31 cellular contexts compared by ENCODE assay signal in the genomic region with DNA sequence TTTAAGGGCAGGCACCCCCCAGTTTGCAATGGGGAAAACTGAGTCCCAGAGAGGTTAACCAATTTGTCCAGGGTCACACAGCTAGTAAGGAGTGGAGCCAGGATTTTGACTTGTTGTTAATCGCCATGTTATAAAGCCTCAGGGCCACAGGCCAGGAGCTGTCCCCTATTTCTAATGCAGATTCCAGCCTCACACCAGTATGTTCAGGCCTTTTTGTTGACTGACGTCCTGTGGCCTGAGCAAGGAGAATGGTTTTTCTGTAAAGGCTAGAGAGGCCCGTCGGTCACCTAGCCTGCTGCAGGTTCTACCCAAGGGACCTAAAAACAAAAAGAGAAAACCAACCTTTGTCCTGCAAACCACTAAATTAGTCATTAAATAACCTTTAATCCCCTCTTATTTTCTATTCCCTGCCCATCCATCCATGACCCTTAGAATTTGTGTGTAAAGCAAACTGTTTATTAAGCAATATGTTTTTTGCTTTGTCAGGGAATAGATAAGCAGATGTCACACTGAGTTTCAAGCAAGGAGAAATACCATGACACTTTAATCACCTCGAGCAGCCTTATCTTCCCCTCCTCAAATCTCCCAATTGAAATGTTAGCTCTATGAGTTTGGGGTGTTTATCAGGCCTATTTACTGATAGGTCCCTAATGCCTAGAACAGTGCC. TPM values are rescaled to one million over a fixed set of nuclear protein-coding genes. Genes with fewer than 3 reads are reported as not detected.
DNase-seq lines count a peak whose midpoint lies in the region; ATAC-seq, FAIRE-seq and TF ChIP-seq lines count a peak whose summit lies in the region.
"Had no signal": no experiment of that assay in that cellular context is flagged by ENCODE, and none has a peak within 500 bp of the region (broad histone marks: within the 10 kb centered on the region; RNA-seq: fewer than 3 reads in every experiment).

No MANE protein-coding gene starts in this region.

- H3K4me2 ChIP-seq in HepG2 (ENCODE audit: low read depth, low read length) = peak overlapping the region; percentile 52

- 9% methylated on average over 4 of the region's 5 CpGs for WGBS in HepG2 (ENCODE audit: low lambda C conversion rate)

- TF ChIP-seq POLR2A in HepG2 (IDR thresholded peaks at IDR 0.05; ENCODE audit: insufficient read depth in 1 of 2, low read depth in 2 of 2, low read length in 2 of 2) = no peak

- peak; percentile 63 for FAIRE-seq in HepG2 (lab: Jason Lieb, UNC)
- FAIRE-seq: A204.1, GM12891, TTC549 had no signal

- peak; percentile 32 for ATAC-seq in HepG2
- ATAC-seq in GM18861 (IDR thresholded peaks at IDR 0.05; ENCODE audit: unreplicated experiment) = no peak
- ATAC-seq in activated naive CD4-positive, alpha-beta T cell treated with anti-CD3 and anti-CD28 coated beads, Interleukin-2, amount 50 U/mL, for 72 hours = no peak
- ATAC-seq in HG03521 (IDR thresholded peaks at IDR 0.05; ENCODE audit: unreplicated experiment) = no peak
- ATAC-seq: activated naive CD8-positive, alpha-beta T cell treated with anti-CD3 and anti-CD28 coated beads, Interleukin-2, amount 50 U/mL, for 24 hours; left cardiac atrium; stimulated activated naive CD8-positive, alpha-beta T cell treated with anti-CD3 and anti-CD28 coated beads, Interleukin-15, amount 100 ng/mL, for 72 hours had no signal

- DNase-seq in right atrium auricular region (ENCODE audit: low spot score) (peak; percentile 32), cardiac septum (ENCODE audit: low spot score) (no peak), dorsolateral prefrontal cortex (no peak), HepG2 (ENCODE audit: low spot score) (peak; percentile 78), progenitor cell of endocrine pancreas (ENCODE audit: low spot score, unreplicated experiment) (no peak)
- DNase-seq in activated naive CD4-positive, alpha-beta T cell treated with anti-CD3 and anti-CD28 coated beads, Interleukin-2, amount 50 U/mL, for 72 hours (ENCODE audit: low spot score in 2 of 2) = no peak
- DNase-seq: activated CD4-positive, alpha-beta T cell treated with anti-CD3 and anti-CD28 coated beads for 4 hours; activated gamma-delta T cell treated with Interleukin-2 at 50 U/mL for 16 hours; activated naive CD8-positive, alpha-beta T cell treated with anti-CD3 and anti-CD28 coated beads, Interleukin-2, amount 50 U/mL, for 24 hours; activated T-cell treated with anti-CD3 and anti-CD28 coated beads, Interleukin-2, amount 50 U/mL, for 24 hours; AML-193; CD4-positive, alpha-beta T cell; effector CD8-positive, alpha-beta T cell; GM23248; left cardiac atrium; NCI-H1105 treated with DMSO at 0.1 percent for 48 hours; NCI-H2029; NCI-H526; psoas muscle; stimulated activated naive CD8-positive, alpha-beta T cell treated with anti-CD3 and anti-CD28 coated beads, Interleukin-15, amount 100 ng/mL, for 72 hours; T-helper 1 cell; uterus had no signal

- no peak overlapping the region for H3K27ac ChIP-seq in right atrium auricular region
- H3K27ac ChIP-seq in dorsolateral prefrontal cortex = peak overlapping the region in 34 of 59 donors; percentile 0 to 87 (median 49)
- peak overlapping the region; percentile 88 for H3K27ac ChIP-seq in HepG2 (ENCODE audit: extremely low read length, insufficient read depth, low read length)
- H3K27ac ChIP-seq: GM23248, psoas muscle, RWPE1, uterus had no signal

- H3K9me3 ChIP-seq in right atrium auricular region (no peaks in the 10 kb centered on the region), HepG2 (ENCODE audit: low read length) (no peaks in the 10 kb centered on the region)
- H3K9me3 ChIP-seq: psoas muscle, uterus had no signal

- CTCF ChIA-PET in HepG2 (lab: Yijun Ruan, JAX; ENCODE audit: low intra/inter-chr PET ratio, low total read pairs) = no interaction called here

- H2AFZ ChIP-seq in HepG2 (ENCODE audit: low read length) = no peak overlapping the region
- H2AFZ ChIP-seq: GM23248 had no signal

- no peaks in the 10 kb centered on the region for H3K9me3 Mint-ChIP-seq in progenitor cell of endocrine pancreas (ENCODE audit: low read depth)
- H3K9me3 Mint-ChIP-seq in activated naive CD4-positive, alpha-beta T cell treated with anti-CD3 and anti-CD28 coated beads, Interleukin-2, amount 50 U/mL, for 72 hours = no peaks in the 10 kb centered on the region
- H3K9me3 Mint-ChIP-seq: activated naive CD8-positive, alpha-beta T cell treated with anti-CD3 and anti-CD28 coated beads, Interleukin-2, amount 50 U/mL, for 24 hours; activated T-cell treated with anti-CD3 and anti-CD28 coated beads, Interleukin-2, amount 50 U/mL, for 24 hours; CD4-positive, alpha-beta T cell; stimulated activated naive CD8-positive, alpha-beta T cell treated with anti-CD3 and anti-CD28 coated beads, Interleukin-15, amount 100 ng/mL, for 72 hours had no signal

- no peaks in the 10 kb centered on the region for H4K20me1 ChIP-seq in HepG2 (ENCODE audit: insufficient read depth, low read length)

- H3K4me1 ChIP-seq in right atrium auricular region = no peaks in the 10 kb centered on the region
- peaks cover 100% of the 10 kb centered on the region for H3K4me1 ChIP-seq in HepG2 (ENCODE audit: insufficient read depth, low read length)
- H3K4me1 ChIP-seq: psoas muscle, uterus had no signal

- H3K4me3 ChIP-seq in right atrium auricular region = no peak overlapping the region
- no peak overlapping the region for H3K4me3 ChIP-seq in dorsolateral prefrontal cortex
- H3K4me3 ChIP-seq in HepG2 (replicated peaks in 1 of 3; ENCODE audit: insufficient read depth in 1 of 3, low read depth in 2 of 3, low read length in 3 of 3) = no peak overlapping the region
- H3K4me3 ChIP-seq: GM23248, psoas muscle, uterus had no signal

- POLR2A ChIA-PET in HepG2 (lab: Yijun Ruan, JAX) = interaction anchor here (1.2 to 1.6 kb wide), 4 partner anchors 8 to 53 kb away, joined by 3 to 6 read pairs (median 4); partner anchors contain the start of gene ACOX2

- peak in 1 of 2 experiments; percentile 85; a peak in 2 of 4 replicates for TF ChIP-seq EP300 in HepG2 (IDR thresholded peaks at IDR 0.05; ENCODE audit: low read depth in 2 of 2, low read length in 2 of 2)
- no peak for TF ChIP-seq EP300 in HepG2 (CRISPR knock-in tag; IDR thresholded peaks at IDR 0.05; ENCODE audit: borderline replicate concordance)

- BruUV-seq in HepG2 (replicated peaks; lab: Mats Ljungman, UMichigan) = TSS peak; percentile 9

- intact Hi-C loops in cardiac septum (cut with DNase I) = no loop called here
- intact Hi-C loops in dorsolateral prefrontal cortex (cut with DNase I) = no loop called here
- intact Hi-C loops in HepG2 (cut with micrococcal nuclease; ENCODE audit: unreplicated experiment) = loop anchor here (2.0 kb wide), 1 partner anchor 60 kb away; no protein-coding TSS in a partner anchor

- H3K4me3 Mint-ChIP-seq in progenitor cell of endocrine pancreas (ENCODE audit: low read depth) = no peak overlapping the region
- H3K4me3 Mint-ChIP-seq: activated naive CD8-positive, alpha-beta T cell treated with anti-CD3 and anti-CD28 coated beads, Interleukin-2, amount 50 U/mL, for 24 hours; activated T-cell treated with anti-CD3 and anti-CD28 coated beads, Interleukin-2, amount 50 U/mL, for 24 hours; CD4-positive, alpha-beta T cell; stimulated activated naive CD8-positive, alpha-beta T cell treated with anti-CD3 and anti-CD28 coated beads, Interleukin-15, amount 100 ng/mL, for 72 hours had no signal

- H3K27ac Mint-ChIP-seq in progenitor cell of endocrine pancreas = no peak overlapping the region
- H3K27ac Mint-ChIP-seq in activated naive CD4-positive, alpha-beta T cell treated with anti-CD3 and anti-CD28 coated beads, Interleukin-2, amount 50 U/mL, for 72 hours = no peak overlapping the region
- H3K27ac Mint-ChIP-seq: activated naive CD8-positive, alpha-beta T cell treated with anti-CD3 and anti-CD28 coated beads, Interleukin-2, amount 50 U/mL, for 24 hours; activated T-cell treated with anti-CD3 and anti-CD28 coated beads, Interleukin-2, amount 50 U/mL, for 24 hours; CD4-positive, alpha-beta T cell; stimulated activated naive CD8-positive, alpha-beta T cell treated with anti-CD3 and anti-CD28 coated beads, Interleukin-15, amount 100 ng/mL, for 72 hours had no signal

- H3K36me3 ChIP-seq in right atrium auricular region (peaks cover 70% of the 10 kb centered on the region), HepG2 (replicated peaks in 1 of 2; ENCODE audit: control insufficient read depth in 1 of 2, insufficient read depth in 2 of 2, low read length in 2 of 2) (peaks cover 5 to 6% of the 10 kb centered on the region in 2 experiments; a peak in 4 of 5 replicates)
- H3K36me3 ChIP-seq: uterus had no signal

- H3K4me1 Mint-ChIP-seq in progenitor cell of endocrine pancreas (ENCODE audit: low read depth) = peaks cover 35% of the 10 kb centered on the region
- H3K4me1 Mint-ChIP-seq: activated naive CD8-positive, alpha-beta T cell treated with anti-CD3 and anti-CD28 coated beads, Interleukin-2, amount 50 U/mL, for 24 hours; stimulated activated naive CD8-positive, alpha-beta T cell treated with anti-CD3 and anti-CD28 coated beads, Interleukin-15, amount 100 ng/mL, for 72 hours had no signal

- H3K27me3 Mint-ChIP-seq in progenitor cell of endocrine pancreas = peaks cover 6% of the 10 kb centered on the region
- H3K27me3 Mint-ChIP-seq: activated naive CD8-positive, alpha-beta T cell treated with anti-CD3 and anti-CD28 coated beads, Interleukin-2, amount 50 U/mL, for 24 hours; activated T-cell treated with anti-CD3 and anti-CD28 coated beads, Interleukin-2, amount 50 U/mL, for 24 hours; CD4-positive, alpha-beta T cell; stimulated activated naive CD8-positive, alpha-beta T cell treated with anti-CD3 and anti-CD28 coated beads, Interleukin-15, amount 100 ng/mL, for 72 hours had no signal

- in situ Hi-C loops in HepG2 (cut with HindIII; ENCODE audit: extremely low pct_ligation_motif_present, low pct_unique_long_range_greater_than_20kb) = no loop called here

- TF ChIP-seq RAD21 in HepG2 (CRISPR knock-in tag; IDR thresholded peaks at IDR 0.05) = no peak

- H3K36me3 Mint-ChIP-seq in progenitor cell of endocrine pancreas (ENCODE audit: insufficient read depth) = peaks cover 1% of the 10 kb centered on the region
- H3K36me3 Mint-ChIP-seq in activated naive CD4-positive, alpha-beta T cell treated with anti-CD3 and anti-CD28 coated beads, Interleukin-2, amount 50 U/mL, for 72 hours = no peaks in the 10 kb centered on the region

- H3K27me3 ChIP-seq in right atrium auricular region (no peaks in the 10 kb centered on the region), dorsolateral prefrontal cortex (no peaks in the 10 kb centered on the region), HepG2 (ENCODE audit: control insufficient read depth in 1 of 2, insufficient read depth in 2 of 2, low read length in 2 of 2) (no peaks in the 10 kb centered on the region)
- H3K27me3 ChIP-seq: uterus had no signal

- H3K79me2 ChIP-seq in HepG2 (ENCODE audit: insufficient read depth, low read length) = no peaks in the 10 kb centered on the region

- TF ChIP-seq CTCF in right atrium auricular region (IDR thresholded peaks at IDR 0.05) (no peak), dorsolateral prefrontal cortex (IDR thresholded peaks at IDR 0.05 in 54 of 56, conservative IDR thresholded peaks at IDR 0.05 in 2 of 56; ENCODE audit: low read depth in 1 of 56, partially characterized antibody in 56 of 56) (no peak), HepG2 (CRISPR knock-in tag; IDR thresholded peaks at IDR 0.05) (no peak), progenitor cell of endocrine pancreas (IDR thresholded peaks at IDR 0.05; ENCODE audit: unreplicated experiment) (no peak)

- H3K9ac ChIP-seq in HepG2 (ENCODE audit: insufficient read depth, low read depth, low read length) = peak overlapping the region; percentile 44; the same call in 1 of the 2 replicates
- H3K9ac ChIP-seq: GM23248 had no signal

RNA-seq across cellular contexts. Expression of gene ACOX2, which starts 14.1 kb away (rescaled TPM):
- total RNA-seq in right atrium auricular region (10 to 100 TPM; 11.5 to 30.2 TPM), cardiac septum (31.2 TPM), dorsolateral prefrontal cortex (10 to 100 TPM in 32 of 120 experiments, 1 to 10 TPM in 88; 2.1 to 21.2 (median 8.1) TPM), HepG2 (2016; rRNA removed; fragmentation: Illumina TruSeq; extraction: Trizol) (41.1 and 42.6 TPM in 2 replicates), progenitor cell of endocrine pancreas (11.7 and 12.8 TPM in 2 replicates)
- 13.1 and 13.7 TPM in 2 replicates for total RNA-seq in HepG2 (2016; cell fraction: cytosol; rRNA removed; fragmentation: Illumina TruSeq; extraction: Trizol; ENCODE audit: low read depth)
- 39.0 and 39.8 TPM in 2 replicates for total RNA-seq in HepG2 (2016; cell fraction: insoluble cytoplasmic fraction; rRNA removed; fragmentation: Illumina TruSeq; extraction: Trizol)
- total RNA-seq in HepG2 (2016; cell fraction: membrane; rRNA removed; fragmentation: Illumina TruSeq; extraction: Trizol) = 18.6 and 20.4 TPM in 2 replicates
- 48.2 and 48.3 TPM in 2 replicates for total RNA-seq in HepG2 (2016; cell fraction: nucleus; rRNA removed; fragmentation: Illumina TruSeq; extraction: Trizol)
- 98.5 and 105 TPM in 2 replicates for polyA plus RNA-seq in HepG2 (2011; rRNA removed)
- polyA plus RNA-seq in HepG2 (2011; cell fraction: cytosol; rRNA removed) = 49.0 and 60.3 TPM in 2 replicates
- polyA plus RNA-seq in HepG2 (2011; cell fraction: nucleus; rRNA removed) = 306 and 373 TPM in 2 replicates
- polyA plus RNA-seq in HepG2 (2012) = 29.8 and 60.1 TPM in 2 replicates
- polyA plus RNA-seq in HepG2 (2016; cell fraction: cytosol; fragmentation: Illumina TruSeq; extraction: Trizol; ENCODE audit: low read depth) = 12.5 and 13.1 TPM in 2 replicates
- polyA plus RNA-seq in HepG2 (2016; cell fraction: insoluble cytoplasmic fraction; fragmentation: Illumina TruSeq; extraction: Trizol; ENCODE audit: low read depth) = 50.0 and 58.0 TPM in 2 replicates
- polyA plus RNA-seq in HepG2 (2016; cell fraction: membrane; fragmentation: Illumina TruSeq; extraction: Trizol; ENCODE audit: low read depth) = 16.6 and 17.1 TPM in 2 replicates
- polyA plus RNA-seq in HepG2 (2016; cell fraction: nucleus; fragmentation: Illumina TruSeq; extraction: Trizol; ENCODE audit: insufficient read depth, low read depth) = 86.5 and 86.8 TPM in 2 replicates
- 95.4 TPM in 1 of 2 replicates, not detected in the other for polyA minus RNA-seq in HepG2 (2011; rRNA and poly(A)+ RNA removed; ENCODE audit: low replicate concordance)
- polyA minus RNA-seq in HepG2 (2011; cell fraction: cytosol; rRNA and poly(A)+ RNA removed) = 23.3 and 26.9 TPM in 2 replicates
- polyA minus RNA-seq in HepG2 (2011; cell fraction: nucleus; rRNA and poly(A)+ RNA removed) = 86.3 and 110 TPM in 2 replicates
- not detected for total RNA-seq in activated naive CD4-positive, alpha-beta T cell treated with anti-CD3 and anti-CD28 coated beads, Interleukin-2, amount 50 U/mL, for 72 hours
- total RNA-seq: activated CD8-positive, alpha-beta memory T cell treated with anti-CD3 and anti-CD28 coated beads for 36 hours; CD4-positive, alpha-beta T cell had no signal

RNA-seq across cellular contexts. Expression of gene KCTD6, which starts 31.0 kb away (rescaled TPM):
- total RNA-seq in right atrium auricular region = 10 to 100 TPM in 1 of 2 donors, 1 to 10 TPM in 1; 9.5 to 10.6 TPM
- total RNA-seq in cardiac septum = 7.5 TPM
- 10 to 100 TPM; 21.0 to 44.7 (median 30.4) TPM for total RNA-seq in dorsolateral prefrontal cortex
- total RNA-seq in HepG2 (2016; rRNA removed; fragmentation: Illumina TruSeq; extraction: Trizol) = 14.0 and 14.2 TPM in 2 replicates
- 9.3 and 12.2 TPM in 2 replicates for total RNA-seq in HepG2 (2016; cell fraction: cytosol; rRNA removed; fragmentation: Illumina TruSeq; extraction: Trizol; ENCODE audit: low read depth)
- 13.2 and 17.0 TPM in 2 replicates for total RNA-seq in HepG2 (2016; cell fraction: insoluble cytoplasmic fraction; rRNA removed; fragmentation: Illumina TruSeq; extraction: Trizol)
- total RNA-seq in HepG2 (2016; cell fraction: membrane; rRNA removed; fragmentation: Illumina TruSeq; extraction: Trizol) = 20.0 and 22.1 TPM in 2 replicates
- total RNA-seq in HepG2 (2016; cell fraction: nucleus; rRNA removed; fragmentation: Illumina TruSeq; extraction: Trizol) = 12.3 and 13.2 TPM in 2 replicates
- 12.0 and 13.4 TPM in 2 replicates for polyA plus RNA-seq in HepG2 (2011; rRNA removed)
- 6.5 and 11.1 TPM in 2 replicates for polyA plus RNA-seq in HepG2 (2011; cell fraction: cytosol; rRNA removed)
- 7.0 and 14.1 TPM in 2 replicates for polyA plus RNA-seq in HepG2 (2011; cell fraction: nucleus; rRNA removed)
- 10.7 and 12.1 TPM in 2 replicates for polyA plus RNA-seq in HepG2 (2012)
- polyA plus RNA-seq in HepG2 (2016; cell fraction: cytosol; fragmentation: Illumina TruSeq; extraction: Trizol; ENCODE audit: low read depth) = 10.5 and 12.2 TPM in 2 replicates
- 19.5 and 23.9 TPM in 2 replicates for polyA plus RNA-seq in HepG2 (2016; cell fraction: insoluble cytoplasmic fraction; fragmentation: Illumina TruSeq; extraction: Trizol; ENCODE audit: low read depth)
- polyA plus RNA-seq in HepG2 (2016; cell fraction: membrane; fragmentation: Illumina TruSeq; extraction: Trizol; ENCODE audit: low read depth) = 17.5 and 18.4 TPM in 2 replicates
- polyA plus RNA-seq in HepG2 (2016; cell fraction: nucleus; fragmentation: Illumina TruSeq; extraction: Trizol; ENCODE audit: insufficient read depth, low read depth) = 23.8 and 26.9 TPM in 2 replicates
- polyA minus RNA-seq in HepG2 (2011; rRNA and poly(A)+ RNA removed; ENCODE audit: low replicate concordance) = 3.9 and 8.0 TPM in 2 replicates
- 4.9 and 5.9 TPM in 2 replicates for polyA minus RNA-seq in HepG2 (2011; cell fraction: cytosol; rRNA and poly(A)+ RNA removed)
- polyA minus RNA-seq in HepG2 (2011; cell fraction: nucleus; rRNA and poly(A)+ RNA removed) = 7.3 and 17.8 TPM in 2 replicates
- 14.8 TPM in 2 replicates for total RNA-seq in progenitor cell of endocrine pancreas
- total RNA-seq in activated naive CD4-positive, alpha-beta T cell treated with anti-CD3 and anti-CD28 coated beads, Interleukin-2, amount 50 U/mL, for 72 hours = 1 to 10 TPM; 2.5 to 5.7 TPM

RNA-seq across cellular contexts. Expression of gene FAM107A, which starts 54.3 kb away (rescaled TPM):
- 10 to 100 TPM; 76.5 to 80.7 TPM for total RNA-seq in right atrium auricular region
- 29.9 TPM for total RNA-seq in cardiac septum
- 1,000 to 10,000 TPM in 22 of 120 experiments, 100 to 1,000 TPM in 98; 392 to 2,029 (median 764) TPM for total RNA-seq in dorsolateral prefrontal cortex
- total RNA-seq in HepG2 (2016; rRNA removed; fragmentation: Illumina TruSeq; extraction: Trizol) = not detected in 2 replicates
- total RNA-seq in HepG2 (2016; cell fraction: cytosol; rRNA removed; fragmentation: Illumina TruSeq; extraction: Trizol; ENCODE audit: low read depth) = not detected in 2 replicates
- not detected in 2 replicates for total RNA-seq in HepG2 (2016; cell fraction: insoluble cytoplasmic fraction; rRNA removed; fragmentation: Illumina TruSeq; extraction: Trizol)
- not detected in 2 replicates for total RNA-seq in HepG2 (2016; cell fraction: membrane; rRNA removed; fragmentation: Illumina TruSeq; extraction: Trizol)
- total RNA-seq in HepG2 (2016; cell fraction: nucleus; rRNA removed; fragmentation: Illumina TruSeq; extraction: Trizol) = not detected in 2 replicates
- polyA plus RNA-seq in HepG2 (2011; rRNA removed) = not detected in 2 replicates
- not detected in 2 replicates for polyA plus RNA-seq in HepG2 (2011; cell fraction: cytosol; rRNA removed)
- not detected in 2 replicates for polyA plus RNA-seq in HepG2 (2011; cell fraction: nucleus; rRNA removed)
- 0.13 and 0.62 TPM in 2 replicates for polyA plus RNA-seq in HepG2 (2012)
- not detected in 2 replicates for polyA plus RNA-seq in HepG2 (2016; cell fraction: cytosol; fragmentation: Illumina TruSeq; extraction: Trizol; ENCODE audit: low read depth)
- not detected in 2 replicates for polyA plus RNA-seq in HepG2 (2016; cell fraction: insoluble cytoplasmic fraction; fragmentation: Illumina TruSeq; extraction: Trizol; ENCODE audit: low read depth)
- not detected in 2 replicates for polyA plus RNA-seq in HepG2 (2016; cell fraction: membrane; fragmentation: Illumina TruSeq; extraction: Trizol; ENCODE audit: low read depth)
- not detected in 2 replicates for polyA plus RNA-seq in HepG2 (2016; cell fraction: nucleus; fragmentation: Illumina TruSeq; extraction: Trizol; ENCODE audit: insufficient read depth, low read depth)
- polyA minus RNA-seq in HepG2 (2011; rRNA and poly(A)+ RNA removed; ENCODE audit: low replicate concordance) = not detected in 2 replicates
- not detected in 2 replicates for polyA minus RNA-seq in HepG2 (2011; cell fraction: cytosol; rRNA and poly(A)+ RNA removed)
- not detected in 2 replicates for polyA minus RNA-seq in HepG2 (2011; cell fraction: nucleus; rRNA and poly(A)+ RNA removed)
- 0.09 TPM in 1 of 2 replicates, not detected in the other for total RNA-seq in progenitor cell of endocrine pancreas
- total RNA-seq in activated naive CD4-positive, alpha-beta T cell treated with anti-CD3 and anti-CD28 coated beads, Interleukin-2, amount 50 U/mL, for 72 hours = not detected
- total RNA-seq: activated CD8-positive, alpha-beta memory T cell treated with anti-CD3 and anti-CD28 coated beads for 36 hours; CD4-positive, alpha-beta T cell; fibroblast of villous mesenchyme; SK-MEL-5 had no signal

Comparison
In these comparisons a context has a peak if more than half of its experiments do, and no peak if none do; other contexts are left out.
1. DNase-seq: peak in right atrium auricular region (single experiment) and HepG2 (single experiment); none in cardiac septum (single experiment), dorsolateral prefrontal cortex (0 of 10), progenitor cell of endocrine pancreas (single experiment) and activated naive CD4-positive, alpha-beta T cell treated with anti-CD3 and anti-CD28 coated beads, Interleukin-2, amount 50 U/mL, for 72 hours (0 of 2).
2. H3K27ac ChIP-seq: peak in dorsolateral prefrontal cortex (34 of 59) and HepG2 (single experiment); none in right atrium auricular region (0 of 2).
3. RNA of gene FAM107A, which starts 54.3 kb away (total RNA-seq): 392 to 2,029 TPM in dorsolateral prefrontal cortex, 76.5 to 80.7 TPM in right atrium auricular region and 29.9 TPM in cardiac septum (single experiment); 0.09 TPM in progenitor cell of endocrine pancreas, not detected in HepG2 and not detected in activated naive CD4-positive, alpha-beta T cell treated with anti-CD3 and anti-CD28 coated beads, Interleukin-2, amount 50 U/mL, for 72 hours; every median in the first group is over 10 times any median in the second.